Comparison of ENCODE assay signal across 18 cellular contexts in genomic region chr6:44829811-44830210, GRCh38.
A peak's percentile ranks its signal among the peaks of the same experiment; 100 is the strongest.
DNase-seq lines count a peak whose midpoint lies in the region; ATAC-seq, FAIRE-seq and TF ChIP-seq lines count a peak whose summit lies in the region.
"Had no signal": no experiment of that assay in that cellular context is flagged by ENCODE, and none has a peak within 500 bp of the region (broad histone marks: within the 10 kb centered on the region; RNA-seq: fewer than 3 reads in every experiment).

No MANE protein-coding gene starts in this region.

- H3K27ac Mint-ChIP-seq in T-helper 17 cell = peak overlapping the region; percentile 48

- H3K4me3 Mint-ChIP-seq in T-helper 17 cell = no peak overlapping the region
- H3K4me3 Mint-ChIP-seq: activated CD4-positive, alpha-beta T cell treated with anti-CD3 and anti-CD28 coated beads for 36 hours had no signal

- peaks cover 3% of the 10 kb centered on the region for H3K36me3 Mint-ChIP-seq in T-helper 17 cell (ENCODE audit: low read depth)

- no peak for TF ChIP-seq POLR2A in H54 (IDR thresholded peaks at IDR 0.05; ENCODE audit: low read depth, low read length)

- peak; percentile 11 for DNase-seq in AG08395 (ENCODE audit: low spot score)
- DNase-seq in T-helper 17 cell = no peak
- no peak for DNase-seq in activated naive CD4-positive, alpha-beta T cell (lab: John Stamatoyannopoulos, UW)
- DNase-seq in H54 (ENCODE audit: insufficient read length, low spot score) = no peak
- DNase-seq in LoVo (ENCODE audit: low spot score) = no peak
- DNase-seq: activated CD4-positive, alpha-beta T cell treated with anti-CD3 and anti-CD28 coated beads for 36 hours; activated T-cell treated with anti-CD3 and anti-CD28 coated beads, Interleukin-2, amount 50 U/mL, for 48 hours; hippocampal formation; left colon; Peyer's patch; posterior cingulate gyrus; T-helper 1 cell had no signal

- peaks cover 29% of the 10 kb centered on the region for H3K4me1 Mint-ChIP-seq in T-helper 17 cell

- H3K9me3 ChIP-seq in T-helper 17 cell (ENCODE audit: control insufficient read depth, low read length, poor library complexity, severe bottlenecking) = no peaks in the 10 kb centered on the region
- H3K9me3 ChIP-seq: Peyer's patch, thoracic aorta had no signal

- no peaks in the 10 kb centered on the region for H3K27me3 Mint-ChIP-seq in T-helper 17 cell
- H3K27me3 Mint-ChIP-seq: activated CD4-positive, alpha-beta T cell treated with anti-CD3 and anti-CD28 coated beads for 36 hours had no signal

- ATAC-seq in GM18867 (IDR thresholded peaks at IDR 0.05; ENCODE audit: unreplicated experiment) = peak; percentile 78
- peak; percentile 40 for ATAC-seq in HG03196 (IDR thresholded peaks at IDR 0.05; ENCODE audit: unreplicated experiment)
- no peak for ATAC-seq in T-helper 17 cell
- no peak for ATAC-seq in GM21619 (IDR thresholded peaks at IDR 0.05; ENCODE audit: unreplicated experiment)
- ATAC-seq: activated CD4-positive, alpha-beta T cell treated with anti-CD3 and anti-CD28 coated beads for 36 hours; esophagus mucosa; left colon had no signal

- no peak for FAIRE-seq in H54 (lab: Jason Lieb, UNC)
- FAIRE-seq: H1 had no signal

Comparison
In these comparisons a context has a peak if more than half of its experiments do, and no peak if none do; other contexts are left out.
1. ATAC-seq: peak in GM18867 (single experiment) and HG03196 (single experiment); none in T-helper 17 cell (single experiment) and GM21619 (single experiment).